Comparison of ENCODE assay signal across 8 cellular contexts in the genomic region with DNA sequence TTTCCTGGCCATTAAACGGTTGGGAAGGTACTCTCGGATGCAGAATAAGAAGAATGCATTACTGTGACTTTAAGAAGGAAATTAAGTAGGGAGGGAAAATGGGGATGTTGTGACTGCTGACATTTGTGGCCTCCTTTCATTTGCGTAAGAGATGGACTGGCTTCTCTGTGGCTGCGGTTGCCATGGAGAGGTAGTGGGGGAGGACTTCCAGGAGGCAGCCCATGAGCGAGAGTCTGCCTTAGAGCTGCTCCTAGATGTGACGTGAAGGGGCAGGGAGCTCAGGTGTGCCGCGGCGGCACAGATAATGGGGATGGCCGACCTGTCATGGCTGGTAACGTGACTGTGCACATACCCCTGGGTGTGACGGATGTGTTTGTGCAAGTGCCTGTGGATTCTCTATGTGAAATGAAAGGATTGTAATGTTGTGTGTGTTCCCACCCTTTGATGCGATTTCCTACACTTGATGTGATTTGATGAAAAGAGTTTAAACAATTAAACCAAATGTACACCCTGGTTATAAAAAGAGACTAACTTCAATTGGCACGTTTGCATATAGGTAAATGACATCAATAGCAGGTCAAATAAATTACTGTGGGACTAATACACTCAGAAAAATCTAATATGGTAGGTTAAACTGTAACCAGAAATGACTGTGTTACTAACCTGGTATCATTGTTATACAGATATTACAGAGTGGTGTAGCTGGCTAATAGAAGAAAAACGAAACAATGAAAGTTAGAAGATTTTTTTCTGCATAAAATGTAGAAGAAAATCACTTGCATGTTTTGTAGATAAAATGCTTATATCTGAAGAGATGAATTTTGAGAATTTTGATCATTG. TPM values are rescaled to one million over a fixed set of nuclear protein-coding genes. Genes with fewer than 3 reads are reported as not detected.
DNase-seq lines count a peak whose midpoint lies in the region; ATAC-seq lines count a peak whose summit lies in the region.

No MANE protein-coding gene starts in this region.

- WGBS in mesendoderm (ENCODE audit: extremely low coverage, insufficient coverage, low lambda C conversion rate): no CpG with 5 or more reads among the region's 15 CpGs

- no peak overlapping the region for H2BK15ac ChIP-seq in mesendoderm (replicated peaks; ENCODE audit: low read depth)

- no peak overlapping the region for H3K4me3 ChIP-seq in mesendoderm (ENCODE audit: low read length)

- H2BK120ac ChIP-seq in mesendoderm (ENCODE audit: low read depth, low read length): no peak overlapping the region

- no peaks in the 10 kb centered on the region for H3K4me1 ChIP-seq in mesendoderm (ENCODE audit: control insufficient read depth, low read depth, low read length)

- no peak overlapping the region for H3K4ac ChIP-seq in mesendoderm (ENCODE audit: low read depth, low read length)

- peak overlapping the region; percentile 80 for H3K4me3 Mint-ChIP-seq in dendritic cell treated with granulocyte-macrophage colony-stimulating factor and Interleukin-4, amounts not matched to agents 40 ng/mL and 50 ng/mL, for 4 days

- H3K27me3 Mint-ChIP-seq in dendritic cell treated with granulocyte-macrophage colony-stimulating factor and Interleukin-4, amounts not matched to agents 40 ng/mL and 50 ng/mL, for 4 days: no peaks in the 10 kb centered on the region

- H3K4me1 Mint-ChIP-seq in dendritic cell treated with granulocyte-macrophage colony-stimulating factor and Interleukin-4, amounts not matched to agents 40 ng/mL and 50 ng/mL, for 4 days (ENCODE audit: low read depth): peaks cover 44% of the 10 kb centered on the region

- H3K56ac ChIP-seq in mesendoderm (ENCODE audit: low read length): no peak overlapping the region

- no peak overlapping the region for H4K8ac ChIP-seq in mesendoderm (ENCODE audit: low read depth, low read length)

- no peak overlapping the region for H3K4me2 ChIP-seq in mesendoderm (ENCODE audit: low read length)

- intact Hi-C loops in dendritic cell treated with granulocyte-macrophage colony-stimulating factor and Interleukin-4, amounts not matched to agents 40 ng/mL and 50 ng/mL, for 4 days (cut with micrococcal nuclease): loop anchor here (2.0 kb wide), 1 partner anchor 52 kb away; no protein-coding TSS in a partner anchor

- peaks cover 24% of the 10 kb centered on the region for H3K79me2 ChIP-seq in mesendoderm (ENCODE audit: control insufficient read depth, insufficient read depth, low read length)

- H4K5ac ChIP-seq in mesendoderm (ENCODE audit: low read length): no peak overlapping the region

- no peaks in the 10 kb centered on the region for H3K27me3 ChIP-seq in mesendoderm (ENCODE audit: insufficient read depth, low read length, poor library complexity)

- H3K27ac ChIP-seq in mesendoderm (ENCODE audit: low read depth, low read length): no peak overlapping the region

- H3K23ac ChIP-seq in mesendoderm (ENCODE audit: low read length): no peak overlapping the region

- no peak overlapping the region for H3K18ac ChIP-seq in mesendoderm (ENCODE audit: low read length)

- no peak overlapping the region for H2BK5ac ChIP-seq in mesendoderm (ENCODE audit: low read length)

- H3K36me3 Mint-ChIP-seq in dendritic cell treated with granulocyte-macrophage colony-stimulating factor and Interleukin-4, amounts not matched to agents 40 ng/mL and 50 ng/mL, for 4 days (ENCODE audit: low read depth): no peaks in the 10 kb centered on the region

- peak; percentile 61 for ATAC-seq in GM21737 (IDR thresholded peaks at IDR 0.05; ENCODE audit: unreplicated experiment)

- H2AK5ac ChIP-seq in mesendoderm (ENCODE audit: low read length): no peak overlapping the region

- H3K9ac ChIP-seq in mesendoderm (ENCODE audit: low read length): no peak overlapping the region

- peaks cover 22% of the 10 kb centered on the region for H3K79me1 ChIP-seq in mesendoderm (ENCODE audit: low read length)

- no peaks in the 10 kb centered on the region for H3K9me3 Mint-ChIP-seq in dendritic cell treated with granulocyte-macrophage colony-stimulating factor and Interleukin-4, amounts not matched to agents 40 ng/mL and 50 ng/mL, for 4 days

- no peaks in the 10 kb centered on the region for H3K36me3 ChIP-seq in mesendoderm (ENCODE audit: control insufficient read depth, insufficient read depth, low read length)

- DNase-seq in COR-L47 (lab: John Stamatoyannopoulos, UW): peak; percentile 85
- DNase-seq in NCI-H1436 (lab: John Stamatoyannopoulos, UW): peak; percentile 82
- peak; percentile 55 to 63 for DNase-seq in activated CD4-positive, alpha-beta T cell treated with anti-CD3 and anti-CD28 coated beads, Interleukin-2, amount 50 U/mL, for 4 hours
- DNase-seq in mesendoderm: peak; percentile 94
- peak; percentile 12 to 45 for DNase-seq in stimulated activated CD8-positive, alpha-beta memory T cell treated with anti-CD3 and anti-CD28 coated beads, Interleukin-4, amount 100 ng/mL, for 4 hours (ENCODE audit: low read depth in 2 of 2, low spot score in 1 of 2)
- DNase-seq in NCI-H2171 (lab: John Stamatoyannopoulos, UW): no peak

- H3K27ac Mint-ChIP-seq in dendritic cell treated with granulocyte-macrophage colony-stimulating factor and Interleukin-4, amounts not matched to agents 40 ng/mL and 50 ng/mL, for 4 days: peak overlapping the region; percentile 89

RNA-seq across cellular contexts. Expression of gene HIVEP1, which starts 48.9 kb away (rescaled TPM):
- polyA plus RNA-seq in mesendoderm (2013, experiment 1 of 2): 7.4 TPM
- polyA plus RNA-seq in mesendoderm (2013, experiment 2 of 2): 7.5 TPM
